Comparison of ENCODE assay signal across 17 cellular contexts in the genomic region with DNA sequence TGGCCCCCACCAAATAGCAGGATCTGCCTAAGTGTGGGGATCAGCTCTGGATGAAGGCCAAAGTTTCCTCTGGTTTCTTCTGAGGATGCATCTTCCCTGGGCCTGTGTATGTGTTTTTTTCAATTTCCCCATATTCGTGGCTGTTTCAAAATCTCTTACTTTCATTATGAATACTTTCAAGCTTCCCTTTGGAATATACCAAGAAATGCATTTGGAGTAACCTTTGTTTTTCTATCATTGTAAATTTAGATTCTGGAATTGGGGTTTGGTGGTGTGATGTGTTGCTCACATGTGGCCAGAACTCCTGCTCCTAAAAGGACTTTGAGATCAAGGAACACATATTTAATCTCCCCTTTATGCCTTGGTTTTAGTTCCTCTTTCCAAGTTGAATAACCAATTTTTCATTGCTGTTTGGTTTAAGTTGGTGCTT.
DNase-seq lines count a peak whose midpoint lies in the region; ATAC-seq lines count a peak whose summit lies in the region.
"Had no signal": no experiment of that assay in that cellular context is flagged by ENCODE, and none has a peak within 500 bp of the region (broad histone marks: within the 10 kb centered on the region; RNA-seq: fewer than 3 reads in every experiment).

No MANE protein-coding gene starts in this region.

- no peak for ATAC-seq in stimulated activated naive CD8-positive, alpha-beta T cell treated with anti-CD3 and anti-CD28 coated beads, Interleukin-15, amount 100 ng/mL, for 72 hours
- ATAC-seq in stimulated activated naive CD8-positive, alpha-beta T cell treated with anti-CD3 and anti-CD28 coated beads, Interleukin-15, Interleukin-2, amounts not matched to agents 100 U/mL and 50 U/mL, for 24 hours: no peak
- ATAC-seq: activated CD8-positive, alpha-beta memory T cell treated with anti-CD3 and anti-CD28 coated beads, Interleukin-2, amount 10 ng/mL, durations not matched to agents 7 days and 5 days; gastroesophageal sphincter; K562 had no signal

- no peaks in the 10 kb centered on the region for H3K27me3 Mint-ChIP-seq in stimulated activated naive CD8-positive, alpha-beta T cell treated with anti-CD3 and anti-CD28 coated beads, Interleukin-15, amount 100 ng/mL, for 72 hours
- no peaks in the 10 kb centered on the region for H3K27me3 Mint-ChIP-seq in dendritic cell treated with granulocyte-macrophage colony-stimulating factor and Interleukin-4, amounts not matched to agents 40 ng/mL and 50 ng/mL, for 4 days
- H3K27me3 Mint-ChIP-seq: activated CD8-positive, alpha-beta memory T cell treated with anti-CD3 and anti-CD28 coated beads, Interleukin-2, amount 10 ng/mL, durations not matched to agents 7 days and 5 days had no signal

- intact Hi-C loops in dendritic cell treated with granulocyte-macrophage colony-stimulating factor and Interleukin-4, amounts not matched to agents 40 ng/mL and 50 ng/mL, for 4 days (cut with micrococcal nuclease): loop anchor here (5.0 to 10.0 kb wide), 3 partner anchors 111 to 418 kb away; a partner anchor contains a TSS

- peak overlapping the region; percentile 38 to 61 for H3K27ac Mint-ChIP-seq in stimulated activated naive CD8-positive, alpha-beta T cell treated with anti-CD3 and anti-CD28 coated beads, Interleukin-15, amount 100 ng/mL, for 72 hours
- peak overlapping the region; percentile 95 for H3K27ac Mint-ChIP-seq in dendritic cell treated with granulocyte-macrophage colony-stimulating factor and Interleukin-4, amounts not matched to agents 40 ng/mL and 50 ng/mL, for 4 days
- H3K27ac Mint-ChIP-seq: activated CD8-positive, alpha-beta memory T cell treated with anti-CD3 and anti-CD28 coated beads, Interleukin-2, amount 10 ng/mL, durations not matched to agents 7 days and 5 days had no signal

- peaks cover 52% of the 10 kb centered on the region for H3K4me1 Mint-ChIP-seq in stimulated activated naive CD8-positive, alpha-beta T cell treated with anti-CD3 and anti-CD28 coated beads, Interleukin-15, amount 100 ng/mL, for 72 hours
- peaks cover 82% of the 10 kb centered on the region for H3K4me1 Mint-ChIP-seq in dendritic cell treated with granulocyte-macrophage colony-stimulating factor and Interleukin-4, amounts not matched to agents 40 ng/mL and 50 ng/mL, for 4 days (ENCODE audit: low read depth)

- DNase-seq in stimulated activated naive CD8-positive, alpha-beta T cell treated with anti-CD3 and anti-CD28 coated beads, Interleukin-15, amount 100 ng/mL, for 72 hours: no peak
- DNase-seq in stimulated activated naive CD8-positive, alpha-beta T cell treated with anti-CD3 and anti-CD28 coated beads, Interleukin-15, Interleukin-2, amounts not matched to agents 100 U/mL and 50 U/mL, for 24 hours: no peak
- DNase-seq in NOMO-1 treated with dmso at 0.1 percent for 144 hours (lab: John Stamatoyannopoulos, UW; ENCODE audit: unreplicated experiment) (peak; percentile 12), T-helper 1 cell (no peak), glomerular visceral epithelial cell (ENCODE audit: extremely low spot score) (no peak), hepatic stellate cell (ENCODE audit: low spot score) (no peak)
- DNase-seq in activated naive CD4-positive, alpha-beta T cell treated with Interleukin-2 at 50 U/mL for 16 hours: no peak
- DNase-seq: activated CD4-positive, alpha-beta T cell treated with anti-CD3 and anti-CD28 coated beads for 4 hours; activated effector memory CD4-positive, alpha-beta T cell treated with Interleukin-2 at 50 U/mL for 16 hours; adrenal gland; left cardiac atrium; NCI-H1105; NCI-H510A had no signal

- no peak overlapping the region for H3K4me3 Mint-ChIP-seq in stimulated activated naive CD8-positive, alpha-beta T cell treated with anti-CD3 and anti-CD28 coated beads, Interleukin-15, amount 100 ng/mL, for 72 hours
- H3K4me3 Mint-ChIP-seq in dendritic cell treated with granulocyte-macrophage colony-stimulating factor and Interleukin-4, amounts not matched to agents 40 ng/mL and 50 ng/mL, for 4 days: peak overlapping the region; percentile 47
- H3K4me3 Mint-ChIP-seq: activated CD8-positive, alpha-beta memory T cell treated with anti-CD3 and anti-CD28 coated beads, Interleukin-2, amount 10 ng/mL, durations not matched to agents 7 days and 5 days had no signal

- no peaks in the 10 kb centered on the region for H3K9me3 Mint-ChIP-seq in stimulated activated naive CD8-positive, alpha-beta T cell treated with anti-CD3 and anti-CD28 coated beads, Interleukin-15, amount 100 ng/mL, for 72 hours
- no peaks in the 10 kb centered on the region for H3K9me3 Mint-ChIP-seq in dendritic cell treated with granulocyte-macrophage colony-stimulating factor and Interleukin-4, amounts not matched to agents 40 ng/mL and 50 ng/mL, for 4 days

- H3K36me3 Mint-ChIP-seq in dendritic cell treated with granulocyte-macrophage colony-stimulating factor and Interleukin-4, amounts not matched to agents 40 ng/mL and 50 ng/mL, for 4 days (ENCODE audit: low read depth): peaks cover 66% of the 10 kb centered on the region
